In genomic region chr1:205273551-205273982, GRCh38 we compare ENCODE assay signal across 8 cellular contexts. TPM values are rescaled to one million over a fixed set of nuclear protein-coding genes. Genes with fewer than 3 reads are reported as not detected.
DNase-seq lines count a peak whose midpoint lies in the region; ATAC-seq and TF ChIP-seq lines count a peak whose summit lies in the region.

No MANE protein-coding gene starts in this region.

- no peaks in the 10 kb centered on the region for H3K79me2 ChIP-seq in OCI-LY7 (ENCODE audit: insufficient read depth, low read depth, low read length)

- intact Hi-C loops in OCI-LY7 (cut with micrococcal nuclease; ENCODE audit: unreplicated experiment) = loop anchor here (1.0 to 5.0 kb wide), 4 partner anchors 46 to 214 kb away; partner anchors contain the start of gene TMCC2
- intact Hi-C loops in esophagus muscularis mucosa (cut with DNase I) = loop anchor here (1.0 kb wide), 1 partner anchor 52 kb away; no protein-coding TSS in a partner anchor

- 18% methylated on average over 2 of the region's 7 CpGs for WGBS in esophagus muscularis mucosa

- POLR2A ChIA-PET in OCI-LY7 (lab: Charles Lee) = interaction anchor here (0.7 to 4.1 kb wide), 6 partner anchors 9 to 54 kb away, joined by 3 to 45 read pairs (median 4); partner anchors contain the start of gene NUAK2

- H3K36me3 ChIP-seq in OCI-LY7 (ENCODE audit: insufficient read depth, low read length) = no peaks in the 10 kb centered on the region
- peaks cover 0 to 23% (median 11%) of the 10 kb centered on the region in 4 donors for H3K36me3 ChIP-seq in esophagus muscularis mucosa

- H4K20me1 ChIP-seq in OCI-LY7 (ENCODE audit: insufficient read depth, low read length) = no peaks in the 10 kb centered on the region

- H3K27ac ChIP-seq in OCI-LY7 (ENCODE audit: low read depth, low read length, poor library complexity, severe bottlenecking) = peak overlapping the region; percentile 18
- H3K27ac ChIP-seq in esophagus muscularis mucosa (replicated peaks in 1 of 4) = no peak overlapping the region

- H3K36me3 Mint-ChIP-seq in naive B cell = no peaks in the 10 kb centered on the region
- peaks cover 16% of the 10 kb centered on the region for H3K36me3 Mint-ChIP-seq in stimulated activated effector memory CD8-positive, alpha-beta T cell treated with anti-CD3 and anti-CD28 coated beads, Interleukin-12 subunit alpha, Interleukin-12 subunit beta, amount 100 ng/mL, for 72 hours

- peak overlapping the region; percentile 71 to 94 (median 89) for H3K27ac Mint-ChIP-seq in naive B cell
- no peak overlapping the region for H3K27ac Mint-ChIP-seq in stimulated activated effector memory CD8-positive, alpha-beta T cell treated with anti-CD3 and anti-CD28 coated beads, Interleukin-12 subunit alpha, Interleukin-12 subunit beta, amount 100 ng/mL, for 72 hours

- DNase-seq in Ammon's horn (ENCODE audit: low spot score) (peak; percentile 94), KG1 (lab: John Stamatoyannopoulos, UW) (peak; percentile 17), OCI-LY7 (ENCODE audit: low spot score) (peak; percentile 89), activated T-cell treated with anti-CD3 and anti-CD28 coated beads for 4 hours (peak; percentile 81), esophagus muscularis mucosa (ENCODE audit: extremely low spot score) (peak; percentile 95), naive B cell (peak; percentile 79)
- DNase-seq in stimulated activated effector memory CD8-positive, alpha-beta T cell treated with anti-CD3 and anti-CD28 coated beads, Interleukin-12 subunit alpha, Interleukin-12 subunit beta, amount 100 ng/mL, for 72 hours (ENCODE audit: low spot score in 2 of 2) = peak; percentile 80 to 90

- TF ChIP-seq POLR2A in esophagus muscularis mucosa (IDR thresholded peaks at IDR 0.05; ENCODE audit: low read depth) = no peak

- peaks cover 40% of the 10 kb centered on the region for H3K4me1 ChIP-seq in OCI-LY7 (ENCODE audit: insufficient read depth, low read length, poor library complexity, severe bottlenecking)
- peaks cover 13 to 29% (median 23%) of the 10 kb centered on the region in 4 donors for H3K4me1 ChIP-seq in esophagus muscularis mucosa

- BruUV-seq in OCI-LY7 (replicated peaks; lab: Mats Ljungman, UMichigan) = no TSS peak

- H3K27me3 Mint-ChIP-seq in naive B cell = peaks cover 0 to 15% (median 0%) of the 10 kb centered on the region in 3 donors

- no peaks in the 10 kb centered on the region for H3K9me2 ChIP-seq in OCI-LY7 (ENCODE audit: insufficient read depth, low read length)

- TF ChIP-seq EP300 in esophagus muscularis mucosa (IDR thresholded peaks at IDR 0.05) = no peak

- ATAC-seq in GM19395 (IDR thresholded peaks at IDR 0.05; ENCODE audit: unreplicated experiment) (peak; percentile 79), naive B cell (ENCODE audit: low read depth in 2 of 2) (peak; percentile 66 to 75)
- peak; percentile 81 for ATAC-seq in stimulated activated effector memory CD8-positive, alpha-beta T cell treated with anti-CD3 and anti-CD28 coated beads, Interleukin-12 subunit alpha, Interleukin-12 subunit beta, amount 100 ng/mL, for 72 hours

- peak overlapping the region; percentile 1; the same call in 1 of the 2 replicates for H2AFZ ChIP-seq in OCI-LY7 (ENCODE audit: low read length)

- H3K4me3 ChIP-seq in OCI-LY7 (ENCODE audit: low read depth, low read length, poor library complexity, severe bottlenecking) (no peak overlapping the region), esophagus muscularis mucosa (no peak overlapping the region)

- H3K9me3 Mint-ChIP-seq in naive B cell = no peaks in the 10 kb centered on the region
- no peaks in the 10 kb centered on the region for H3K9me3 Mint-ChIP-seq in stimulated activated effector memory CD8-positive, alpha-beta T cell treated with anti-CD3 and anti-CD28 coated beads, Interleukin-12 subunit alpha, Interleukin-12 subunit beta, amount 100 ng/mL, for 72 hours

- H3K27me3 ChIP-seq in esophagus muscularis mucosa = no peaks in the 10 kb centered on the region

- H3K9me3 ChIP-seq in OCI-LY7 (ENCODE audit: low read length) (no peaks in the 10 kb centered on the region), esophagus muscularis mucosa (no peaks in the 10 kb centered on the region)

- peak overlapping the region; percentile 55 for H3K4me2 ChIP-seq in OCI-LY7 (ENCODE audit: low read length)

- TF ChIP-seq CTCF in OCI-LY7 (conservative IDR thresholded peaks at IDR 0.05; ENCODE audit: low read length) (peak; percentile 98), esophagus muscularis mucosa (IDR thresholded peaks at IDR 0.05) (peak in 2 of 3 experiments; percentile 98 to 99)

- CTCF ChIA-PET in OCI-LY7 (lab: Charles Lee; ENCODE audit: unreplicated experiment) = interaction anchor here (0.6 to 3.6 kb wide), 11 partner anchors 11 to 75 kb away, joined by 3 to 60 read pairs (median 6); no protein-coding TSS in a partner anchor

- H3K4me3 Mint-ChIP-seq in naive B cell = peak overlapping the region; percentile 4 to 87 (median 82)
- H3K4me3 Mint-ChIP-seq in stimulated activated effector memory CD8-positive, alpha-beta T cell treated with anti-CD3 and anti-CD28 coated beads, Interleukin-12 subunit alpha, Interleukin-12 subunit beta, amount 100 ng/mL, for 72 hours = no peak overlapping the region

- peaks cover 31 to 58% (median 49%) of the 10 kb centered on the region in 3 donors for H3K4me1 Mint-ChIP-seq in naive B cell
- peaks cover 32% of the 10 kb centered on the region for H3K4me1 Mint-ChIP-seq in stimulated activated effector memory CD8-positive, alpha-beta T cell treated with anti-CD3 and anti-CD28 coated beads, Interleukin-12 subunit alpha, Interleukin-12 subunit beta, amount 100 ng/mL, for 72 hours

RNA-seq across cellular contexts. Expression of gene TMCC2, which starts 45.8 kb away (rescaled TPM):
- total RNA-seq in OCI-LY7 (2014; rRNA removed; shearing (Covaris generic)) = 7.0 and 7.8 TPM in 2 replicates
- total RNA-seq in OCI-LY7 (2022) (5.2 and 6.2 TPM in 2 replicates), esophagus muscularis mucosa (1 to 10 TPM; 4.1 to 8.2 (median 5.9) TPM)
- under 1 TPM in 5 of 6 donors, not detected in 1; 0.12 to 0.77 (median 0.50) TPM for polyA plus RNA-seq in naive B cell (ENCODE audit: low read depth in 6 of 6)

RNA-seq across cellular contexts. Expression of gene NUAK2, which starts 48.0 kb away (rescaled TPM):
- 6.5 and 9.1 TPM in 2 replicates for total RNA-seq in OCI-LY7 (2014; rRNA removed; shearing (Covaris generic))
- total RNA-seq in OCI-LY7 (2022) (5.3 and 7.9 TPM in 2 replicates), esophagus muscularis mucosa (under 1 TPM; 0.42 to 0.86 (median 0.74) TPM)
- 100 to 1,000 TPM; 103 to 166 (median 113) TPM for polyA plus RNA-seq in naive B cell (ENCODE audit: low read depth in 6 of 6)

Comparison
In these comparisons a context has a peak if more than half of its experiments do, and no peak if none do; other contexts are left out.
1. DNase-seq: peak in every context shown above with its lines; median percentile 95 in esophagus muscularis mucosa; 94 in Ammon's horn; 89 in OCI-LY7; 85 in stimulated activated effector memory CD8-positive, alpha-beta T cell treated with anti-CD3 and anti-CD28 coated beads, Interleukin-12 subunit alpha, Interleukin-12 subunit beta, amount 100 ng/mL, for 72 hours; 81 in activated T-cell treated with anti-CD3 and anti-CD28 coated beads for 4 hours; 79 in naive B cell; 17 in KG1.